ENCODE assay signal across 1 cellular context in the genomic region with DNA sequence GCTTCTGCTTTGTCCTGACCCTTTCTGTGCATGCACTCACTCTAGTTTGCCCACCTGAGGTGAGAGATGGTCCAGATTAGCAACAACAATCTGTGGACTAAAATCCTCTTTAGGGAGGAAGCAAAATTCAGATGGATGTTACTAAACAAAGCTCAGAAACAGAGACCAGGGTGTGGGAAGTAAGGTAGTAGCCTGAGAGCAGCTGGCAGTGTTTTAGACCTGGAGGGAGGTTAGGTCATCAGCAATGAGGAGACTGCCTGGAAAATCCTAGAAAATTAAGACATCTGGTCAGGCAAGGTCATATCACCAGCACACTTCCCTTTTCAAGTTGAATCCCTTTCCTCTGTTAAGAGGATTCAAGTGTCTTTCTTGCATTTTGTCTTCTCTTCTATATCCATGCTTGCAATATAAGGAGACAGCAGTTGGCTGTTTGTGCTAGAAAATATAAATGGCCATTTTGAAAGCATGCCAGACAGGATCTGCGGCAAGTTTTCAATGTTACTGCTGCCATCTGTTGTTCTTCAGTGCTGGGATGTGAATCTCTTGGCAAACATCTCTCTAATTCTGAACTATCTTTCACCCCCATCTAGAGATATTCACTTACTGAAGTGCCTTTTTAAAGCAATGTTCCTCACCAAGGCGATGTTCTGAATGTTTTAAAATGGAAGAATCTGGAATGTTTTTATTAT.
TF ChIP-seq lines count a peak whose summit lies in the region.

No MANE protein-coding gene starts in this region.

TF ChIP-seq in GM23338, 12 proteins besides CTCF, POLR2A, EP300 and RAD21 (continued from another document):
- TF ChIP-seq, protein P1, sequence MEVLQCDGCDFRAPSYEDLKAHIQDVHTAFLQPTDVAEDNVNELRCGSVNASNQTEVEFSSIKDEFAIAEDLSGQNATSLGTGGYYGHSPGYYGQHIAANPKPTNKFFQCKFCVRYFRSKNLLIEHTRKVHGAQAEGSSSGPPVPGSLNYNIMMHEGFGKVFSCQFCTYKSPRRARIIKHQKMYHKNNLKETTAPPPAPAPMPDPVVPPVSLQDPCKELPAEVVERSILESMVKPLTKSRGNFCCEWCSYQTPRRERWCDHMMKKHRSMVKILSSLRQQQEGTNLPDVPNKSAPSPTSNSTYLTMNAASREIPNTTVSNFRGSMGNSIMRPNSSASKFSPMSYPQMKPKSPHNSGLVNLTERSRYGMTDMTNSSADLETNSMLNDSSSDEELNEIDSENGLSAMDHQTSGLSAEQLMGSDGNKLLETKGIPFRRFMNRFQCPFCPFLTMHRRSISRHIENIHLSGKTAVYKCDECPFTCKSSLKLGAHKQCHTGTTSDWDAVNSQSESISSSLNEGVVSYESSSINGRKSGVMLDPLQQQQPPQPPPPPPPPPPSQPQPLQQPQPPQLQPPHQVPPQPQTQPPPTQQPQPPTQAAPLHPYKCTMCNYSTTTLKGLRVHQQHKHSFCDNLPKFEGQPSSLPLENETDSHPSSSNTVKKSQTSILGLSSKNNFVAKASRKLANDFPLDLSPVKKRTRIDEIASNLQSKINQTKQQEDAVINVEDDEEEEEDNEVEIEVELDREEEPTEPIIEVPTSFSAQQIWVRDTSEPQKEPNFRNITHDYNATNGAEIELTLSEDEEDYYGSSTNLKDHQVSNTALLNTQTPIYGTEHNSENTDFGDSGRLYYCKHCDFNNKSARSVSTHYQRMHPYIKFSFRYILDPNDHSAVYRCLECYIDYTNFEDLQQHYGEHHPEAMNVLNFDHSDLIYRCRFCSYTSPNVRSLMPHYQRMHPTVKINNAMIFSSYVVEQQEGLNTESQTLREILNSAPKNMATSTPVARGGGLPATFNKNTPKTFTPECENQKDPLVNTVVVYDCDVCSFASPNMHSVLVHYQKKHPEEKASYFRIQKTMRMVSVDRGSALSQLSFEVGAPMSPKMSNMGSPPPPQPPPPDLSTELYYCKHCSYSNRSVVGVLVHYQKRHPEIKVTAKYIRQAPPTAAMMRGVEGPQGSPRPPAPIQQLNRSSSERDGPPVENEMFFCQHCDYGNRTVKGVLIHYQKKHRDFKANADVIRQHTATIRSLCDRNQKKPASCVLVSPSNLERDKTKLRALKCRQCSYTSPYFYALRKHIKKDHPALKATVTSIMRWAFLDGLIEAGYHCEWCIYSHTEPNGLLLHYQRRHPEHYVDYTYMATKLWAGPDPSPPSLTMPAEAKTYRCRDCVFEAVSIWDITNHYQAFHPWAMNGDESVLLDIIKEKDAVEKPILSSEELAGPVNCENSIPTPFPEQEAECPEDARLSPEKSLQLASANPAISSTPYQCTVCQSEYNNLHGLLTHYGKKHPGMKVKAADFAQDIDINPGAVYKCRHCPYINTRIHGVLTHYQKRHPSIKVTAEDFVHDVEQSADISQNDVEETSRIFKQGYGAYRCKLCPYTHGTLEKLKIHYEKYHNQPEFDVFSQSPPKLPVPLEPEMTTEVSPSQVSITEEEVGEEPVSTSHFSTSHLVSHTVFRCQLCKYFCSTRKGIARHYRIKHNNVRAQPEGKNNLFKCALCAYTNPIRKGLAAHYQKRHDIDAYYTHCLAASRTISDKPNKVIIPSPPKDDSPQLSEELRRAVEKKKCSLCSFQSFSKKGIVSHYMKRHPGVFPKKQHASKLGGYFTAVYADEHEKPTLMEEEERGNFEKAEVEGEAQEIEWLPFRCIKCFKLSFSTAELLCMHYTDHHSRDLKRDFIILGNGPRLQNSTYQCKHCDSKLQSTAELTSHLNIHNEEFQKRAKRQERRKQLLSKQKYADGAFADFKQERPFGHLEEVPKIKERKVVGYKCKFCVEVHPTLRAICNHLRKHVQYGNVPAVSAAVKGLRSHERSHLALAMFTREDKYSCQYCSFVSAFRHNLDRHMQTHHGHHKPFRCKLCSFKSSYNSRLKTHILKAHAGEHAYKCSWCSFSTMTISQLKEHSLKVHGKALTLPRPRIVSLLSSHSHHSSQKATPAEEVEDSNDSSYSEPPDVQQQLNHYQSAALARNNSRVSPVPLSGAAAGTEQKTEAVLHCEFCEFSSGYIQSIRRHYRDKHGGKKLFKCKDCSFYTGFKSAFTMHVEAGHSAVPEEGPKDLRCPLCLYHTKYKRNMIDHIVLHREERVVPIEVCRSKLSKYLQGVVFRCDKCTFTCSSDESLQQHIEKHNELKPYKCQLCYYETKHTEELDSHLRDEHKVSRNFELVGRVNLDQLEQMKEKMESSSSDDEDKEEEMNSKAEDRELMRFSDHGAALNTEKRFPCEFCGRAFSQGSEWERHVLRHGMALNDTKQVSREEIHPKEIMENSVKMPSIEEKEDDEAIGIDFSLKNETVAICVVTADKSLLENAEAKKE (CRISPR knock-in tag; IDR thresholded peaks at IDR 0.05) = no peak
- TF ChIP-seq CREB1 (CRISPR knock-in tag; IDR thresholded peaks at IDR 0.05; ENCODE audit: low read depth) (no peak), EZH2 (IDR thresholded peaks at IDR 0.05; ENCODE audit: low read depth, unreplicated experiment) (no peak)
